8 cellular contexts compared by ENCODE assay signal in genomic region chr14:91980157-91980556, GRCh38. TPM values are rescaled to one million over a fixed set of nuclear protein-coding genes. Genes with fewer than 3 reads are reported as not detected.
DNase-seq lines count a peak whose midpoint lies in the region; ATAC-seq and TF ChIP-seq lines count a peak whose summit lies in the region.

No MANE protein-coding gene starts in this region.

- no peak overlapping the region for H4K5ac ChIP-seq in IMR-90 (ENCODE audit: low read depth, low read length)

- H3K56ac ChIP-seq in IMR-90 (ENCODE audit: extremely low read depth, insufficient read depth, low read length) = no peak overlapping the region

- H4K8ac ChIP-seq in IMR-90 (ENCODE audit: low read depth in 2 of 2, low read length in 2 of 2) = no peak overlapping the region

- no peak overlapping the region for H3K4ac ChIP-seq in IMR-90 (ENCODE audit: low read depth, low read length)

- H3K9me3 Mint-ChIP-seq in chondrocyte (ENCODE audit: low read depth) = peaks cover 10% of the 10 kb centered on the region
- no peaks in the 10 kb centered on the region for H3K9me3 Mint-ChIP-seq in stimulated activated naive B cell treated with anti-CD40 and anti-IgM and Interleukin-4, amounts not matched to agents 10 μg/mL and 1 μg/mL and 100 μg/mL, for 72 hours
- no peaks in the 10 kb centered on the region for H3K9me3 Mint-ChIP-seq in CD4-positive, alpha-beta memory T cell

- peak overlapping the region; percentile 54 for H2BK5ac ChIP-seq in IMR-90 (ENCODE audit: low read depth, low read length, poor library complexity, severe bottlenecking)

- H3K79me1 ChIP-seq in IMR-90 (ENCODE audit: low read depth in 1 of 2, low read length in 2 of 2) = peaks cover 12 to 31% of the 10 kb centered on the region in 2 experiments

- peak overlapping the region; percentile 94 for H3K27ac Mint-ChIP-seq in chondrocyte (ENCODE audit: unreplicated experiment)
- H3K27ac Mint-ChIP-seq in stimulated activated naive B cell treated with anti-CD40 and anti-IgM and Interleukin-4, amounts not matched to agents 10 μg/mL and 1 μg/mL and 100 μg/mL, for 72 hours = peak overlapping the region; percentile 1
- H3K27ac Mint-ChIP-seq in CD4-positive, alpha-beta memory T cell = peak overlapping the region in 1 of 7 donors; percentile 10

- H3K9me3 ChIP-seq in AG04450 (ENCODE audit: control insufficient read depth, insufficient read depth, low read length) (no peaks in the 10 kb centered on the region), IMR-90 (ENCODE audit: control insufficient read depth, insufficient read depth, low read length) (no peaks in the 10 kb centered on the region)
- H3K9me3 ChIP-seq in CD4-positive, alpha-beta memory T cell (ENCODE audit: control insufficient read depth in 1 of 2, low read length in 2 of 2) = no peaks in the 10 kb centered on the region

- ATAC-seq in GM19351 (IDR thresholded peaks at IDR 0.05; ENCODE audit: unreplicated experiment) (peak; percentile 76), IMR-90 (ENCODE audit: low read depth) (peak; percentile 81), HG02970 (IDR thresholded peaks at IDR 0.05; ENCODE audit: low FRiP score, unreplicated experiment) (no peak)
- peak; percentile 97 for ATAC-seq in stimulated activated naive B cell treated with anti-CD40 and anti-IgM and Interleukin-4, amounts not matched to agents 10 μg/mL and 1 μg/mL and 100 μg/mL, for 72 hours (replicated peaks)

- in situ Hi-C loops in IMR-90 (cut with MboI; ENCODE audit: low sequenced_read_pairs) = no loop called here

- H3K4me3 ChIP-seq in AG04450 (ENCODE audit: low read depth, low read length) (no peak overlapping the region), IMR-90 (ENCODE audit: insufficient read depth, low read depth, low read length) (no peak overlapping the region)
- no peak overlapping the region for H3K4me3 ChIP-seq in CD4-positive, alpha-beta memory T cell (ENCODE audit: low read length in 2 of 2)

- dilution Hi-C loops in IMR-90 (cut with HindIII; ENCODE audit: low sequenced_read_pairs, unreplicated experiment) = no loop called here

- DNase-seq in AG04450 (ENCODE audit: low read depth, low spot score) (peak; percentile 51), IMR-90 (peak; percentile 96), chondrocyte (ENCODE audit: low spot score) (no peak), UCSD-AML1 (lab: John Stamatoyannopoulos, UW; ENCODE audit: unreplicated experiment) (no peak)
- DNase-seq in stimulated activated naive B cell treated with anti-CD40 and anti-IgM and Interleukin-4, amounts not matched to agents 10 μg/mL and 1 μg/mL and 100 μg/mL, for 72 hours = no peak
- no peak for DNase-seq in CD4-positive, alpha-beta memory T cell

- peaks cover 82% of the 10 kb centered on the region for H3K4me1 Mint-ChIP-seq in chondrocyte (ENCODE audit: low read depth)
- H3K4me1 Mint-ChIP-seq in stimulated activated naive B cell treated with anti-CD40 and anti-IgM and Interleukin-4, amounts not matched to agents 10 μg/mL and 1 μg/mL and 100 μg/mL, for 72 hours = peaks cover 9 to 12% of the 10 kb centered on the region in 2 donors
- H3K4me1 Mint-ChIP-seq in CD4-positive, alpha-beta memory T cell = peaks cover 6 to 9% (median 8%) of the 10 kb centered on the region in 4 donors

- CTCF ChIA-PET in AG04450 (lab: Charles Lee) (interaction anchor here (1.5 to 1.8 kb wide), 2 partner anchors 17 to 126 kb away, joined by 3 to 9 read pairs; partner anchors contain the start of gene ATXN3), IMR-90 (lab: Yijun Ruan, JAX) (interaction anchor here (2.3 kb wide), 1 partner anchor 17 kb away, joined by 9 read pairs; no protein-coding TSS in a partner anchor)
- CTCF ChIA-PET in CD4-positive, alpha-beta memory T cell (lab: Charles Lee; ENCODE audit: partially characterized antibody) = no interaction called here

- no peak overlapping the region for H3K9ac ChIP-seq in IMR-90 (ENCODE audit: low read depth, low read length)

- peaks cover 6% of the 10 kb centered on the region for H3K9me1 ChIP-seq in IMR-90 (ENCODE audit: insufficient read depth, low read length)

- POLR2A ChIA-PET in AG04450 (lab: Yijun Ruan, JAX) = interaction anchor here (0.9 kb wide), 1 partner anchor 33 kb away, joined by 5 read pairs; the partner anchor contains the start of gene FBLN5
- POLR2A ChIA-PET in IMR-90 (lab: Charles Lee; ENCODE audit: unreplicated experiment) = interaction anchor here (0.5 kb wide), 1 partner anchor 35 kb away, joined by 15 read pairs; no protein-coding TSS in a partner anchor
- POLR2A ChIA-PET in CD4-positive, alpha-beta memory T cell (lab: Charles Lee; ENCODE audit: partially characterized antibody) = no interaction called here

- peaks cover 9% of the 10 kb centered on the region for H3K36me3 Mint-ChIP-seq in chondrocyte (ENCODE audit: low read depth)
- H3K36me3 Mint-ChIP-seq in stimulated activated naive B cell treated with anti-CD40 and anti-IgM and Interleukin-4, amounts not matched to agents 10 μg/mL and 1 μg/mL and 100 μg/mL, for 72 hours = peaks cover 36 to 37% of the 10 kb centered on the region in 2 donors
- peaks cover 34 to 55% of the 10 kb centered on the region in 2 donors for H3K36me3 Mint-ChIP-seq in CD4-positive, alpha-beta memory T cell

- H3K27me3 ChIP-seq in AG04450 (ENCODE audit: control insufficient read depth, insufficient read depth, low read length) = no peaks in the 10 kb centered on the region
- no peaks in the 10 kb centered on the region for H3K27me3 ChIP-seq in IMR-90 (ENCODE audit: control insufficient read depth, insufficient read depth, low read length)
- H3K27me3 ChIP-seq in CD4-positive, alpha-beta memory T cell (ENCODE audit: insufficient read depth, low read length) = no peaks in the 10 kb centered on the region

- H2BK20ac ChIP-seq in IMR-90 (ENCODE audit: low read depth, low read length) = no peak overlapping the region

- TF ChIP-seq CTCF in AG04450 (IDR thresholded peaks at IDR 0.05; ENCODE audit: low read depth, low read length) = no peak
- TF ChIP-seq CTCF in IMR-90 (conservative IDR thresholded peaks at IDR 0.05; ENCODE audit: low read depth, low read length) = no peak
- TF ChIP-seq CTCF in chondrocyte (IDR thresholded peaks at IDR 0.05) = no peak

- no peak overlapping the region for H2AK5ac ChIP-seq in IMR-90 (ENCODE audit: low read depth, low read length)

- H2AK9ac ChIP-seq in IMR-90 (replicated peaks; ENCODE audit: low read depth, low read length, poor library complexity) = no peak overlapping the region

- H3K18ac ChIP-seq in IMR-90 (ENCODE audit: low read depth, low read length) = no peak overlapping the region

- no peak overlapping the region for H2BK120ac ChIP-seq in IMR-90 (ENCODE audit: low read depth, low read length)

- no peak overlapping the region for H4K91ac ChIP-seq in IMR-90 (ENCODE audit: insufficient read depth, low read depth, low read length)

- no peak overlapping the region for H3K4me2 ChIP-seq in IMR-90 (ENCODE audit: low read depth, low read length)

- BruUV-seq in IMR-90 (replicated peaks; lab: Mats Ljungman, UMichigan) = no TSS peak

- H3K27ac ChIP-seq in AG04450 (ENCODE audit: low read depth, low read length) (no peak overlapping the region), IMR-90 (ENCODE audit: insufficient read depth, low read length) (no peak overlapping the region)
- no peak overlapping the region for H3K27ac ChIP-seq in CD4-positive, alpha-beta memory T cell (ENCODE audit: low read depth, low read length)

- H3K4me3 Mint-ChIP-seq in chondrocyte (ENCODE audit: unreplicated experiment) = peak overlapping the region; percentile 6
- no peak overlapping the region for H3K4me3 Mint-ChIP-seq in stimulated activated naive B cell treated with anti-CD40 and anti-IgM and Interleukin-4, amounts not matched to agents 10 μg/mL and 1 μg/mL and 100 μg/mL, for 72 hours
- H3K4me3 Mint-ChIP-seq in CD4-positive, alpha-beta memory T cell = no peak overlapping the region

- no peak overlapping the region for H3K23ac ChIP-seq in IMR-90 (ENCODE audit: low read depth, low read length)

- H2BK15ac ChIP-seq in IMR-90 (ENCODE audit: low read depth, low read length) = no peak overlapping the region

- peaks cover 3% of the 10 kb centered on the region; the same call in 1 of the 2 replicates for H3K36me3 ChIP-seq in IMR-90 (ENCODE audit: control insufficient read depth, insufficient read depth, low read length)
- peaks cover 22% of the 10 kb centered on the region for H3K36me3 ChIP-seq in CD4-positive, alpha-beta memory T cell (ENCODE audit: insufficient read depth, low read length)

- no peak for TF ChIP-seq POLR2A in IMR-90 (IDR thresholded peaks at IDR 0.05; ENCODE audit: low read depth, low read length)

- no peak for TF ChIP-seq RAD21 in IMR-90 (IDR thresholded peaks at IDR 0.05; ENCODE audit: low read length)

- intact Hi-C loops in IMR-90 (cut with micrococcal nuclease) = no loop called here
- intact Hi-C loops in CD4-positive, alpha-beta memory T cell (cut with micrococcal nuclease) = no loop called here

- no peak overlapping the region for H2AFZ ChIP-seq in IMR-90 (replicated peaks; ENCODE audit: low read length, poor library complexity)

- H3K27me3 Mint-ChIP-seq in chondrocyte (ENCODE audit: low read depth) = no peaks in the 10 kb centered on the region
- H3K27me3 Mint-ChIP-seq in stimulated activated naive B cell treated with anti-CD40 and anti-IgM and Interleukin-4, amounts not matched to agents 10 μg/mL and 1 μg/mL and 100 μg/mL, for 72 hours = no peaks in the 10 kb centered on the region
- no peaks in the 10 kb centered on the region for H3K27me3 Mint-ChIP-seq in CD4-positive, alpha-beta memory T cell

- H4K20me1 ChIP-seq in IMR-90 (ENCODE audit: insufficient read depth, low read length) = no peaks in the 10 kb centered on the region

- no peak overlapping the region for H3K14ac ChIP-seq in IMR-90 (replicated peaks; ENCODE audit: low read depth, low read length)

- peaks cover 3% of the 10 kb centered on the region; the same call in 1 of the 2 replicates for H3K4me1 ChIP-seq in IMR-90 (ENCODE audit: control insufficient read depth, insufficient read depth, low read length)
- H3K4me1 ChIP-seq in CD4-positive, alpha-beta memory T cell (ENCODE audit: insufficient read depth, low read length) = no peaks in the 10 kb centered on the region

RNA-seq across cellular contexts. Expression of gene FBLN5, which starts 32.7 kb away (rescaled TPM):
- polyA plus RNA-seq in AG04450 (2011; rRNA removed) (116 and 176 TPM in 2 replicates), IMR-90 (2012; rRNA removed) (68.1 and 76.4 TPM in 2 replicates)
- polyA minus RNA-seq in AG04450 (2011; rRNA and poly(A)+ RNA removed) = 53.3 and 54.4 TPM in 2 replicates
- total RNA-seq in IMR-90 (2012; rRNA removed) (9.7 and 10.6 TPM in 2 replicates), chondrocyte (1,189 to 1,311 TPM (median 1,232 TPM) in 3 replicates)
- 70.9 and 119 TPM in 2 replicates for polyA plus RNA-seq in IMR-90 (2012; cell fraction: cytosol; rRNA removed)
- 25.1 and 44.9 TPM in 2 replicates for polyA plus RNA-seq in IMR-90 (2012; cell fraction: nucleus; rRNA removed; ENCODE audit: low replicate concordance)
- 1 to 10 TPM; 7.9 to 8.0 TPM for total RNA-seq in CD4-positive, alpha-beta memory T cell
- polyA plus RNA-seq in CD4-positive, alpha-beta memory T cell = 10 to 100 TPM; 23.7 TPM

RNA-seq across cellular contexts. Expression of gene TRIP11, which starts 59.7 kb away (rescaled TPM):
- polyA plus RNA-seq in AG04450 (2011; rRNA removed) = 22.8 and 35.5 TPM in 2 replicates
- 50.6 and 92.1 TPM in 2 replicates for polyA minus RNA-seq in AG04450 (2011; rRNA and poly(A)+ RNA removed)
- 53.0 and 83.5 TPM in 2 replicates for total RNA-seq in IMR-90 (2012; rRNA removed)
- 6.8 and 7.5 TPM in 2 replicates for polyA plus RNA-seq in IMR-90 (2012; rRNA removed)
- polyA plus RNA-seq in IMR-90 (2012; cell fraction: cytosol; rRNA removed) = 2.0 TPM in 2 replicates
- 0.98 and 5.6 TPM in 2 replicates for polyA plus RNA-seq in IMR-90 (2012; cell fraction: nucleus; rRNA removed; ENCODE audit: low replicate concordance)
- 90.5 to 104 TPM (median 92.7 TPM) in 3 replicates for total RNA-seq in chondrocyte
- total RNA-seq in CD4-positive, alpha-beta memory T cell = 10 to 100 TPM; 68.0 to 68.7 TPM
- polyA plus RNA-seq in CD4-positive, alpha-beta memory T cell = 10 to 100 TPM; 24.6 to 77.2 TPM

Comparison
In these comparisons a context has a peak if more than half of its experiments do, and no peak if none do; other contexts are left out.
1. DNase-seq: peak in AG04450 (single experiment) and IMR-90 (single experiment); none in chondrocyte (single experiment), stimulated activated naive B cell treated with anti-CD40 and anti-IgM and Interleukin-4, amounts not matched to agents 10 μg/mL and 1 μg/mL and 100 μg/mL, for 72 hours (single experiment), CD4-positive, alpha-beta memory T cell (0 of 5) and UCSD-AML1 (single experiment).
2. RNA of gene FBLN5, which starts 32.7 kb away (total RNA-seq): 1,189 to 1,311 TPM in chondrocyte; 9.7 to 10.6 TPM in IMR-90 and 7.9 to 8.0 TPM in CD4-positive, alpha-beta memory T cell; every median in the first group is over 100 times any median in the second.